Comparison of ENCODE assay signal across 8 cellular contexts in genomic region chr10:124632064-124632531, GRCh38.
DNase-seq lines count a peak whose midpoint lies in the region; TF ChIP-seq lines count a peak whose summit lies in the region.

No MANE protein-coding gene starts in this region.

- H3K9me3 Mint-ChIP-seq in HFFc6 (no peaks in the 10 kb centered on the region), glutamatergic neuron (ENCODE audit: unreplicated experiment) (peaks cover 10% of the 10 kb centered on the region)

- H3K27ac Mint-ChIP-seq in HFFc6 (no peak overlapping the region), glutamatergic neuron (ENCODE audit: unreplicated experiment) (peak overlapping the region; percentile 80)

- H3K4me3 Mint-ChIP-seq in HFFc6 (no peak overlapping the region), glutamatergic neuron (ENCODE audit: unreplicated experiment) (peak overlapping the region; percentile 42)

- no peaks in the 10 kb centered on the region for H3K27me3 Mint-ChIP-seq in HFFc6 (ENCODE audit: insufficient read depth)
- H3K27me3 Mint-ChIP-seq in glutamatergic neuron (ENCODE audit: unreplicated experiment) = no peaks in the 10 kb centered on the region

- no peak for DNase-seq in HFFc6
- peak; percentile 36 for DNase-seq in activated T-cell treated with anti-CD3 and anti-CD28 coated beads for 4 hours
- DNase-seq in glutamatergic neuron = peak; percentile 55
- DNase-seq in stimulated activated CD4-positive, alpha-beta T cell treated with anti-CD3 and anti-CD28 coated beads, Interleukin-1b, Interleukin-23, amount 100 ng/mL, for 4 hours (ENCODE audit: low read depth in 2 of 2) = peak; percentile 31 to 39
- no peak for DNase-seq in NCI-H526 treated with DMSO at 0.1 percent for 48 hours (lab: John Stamatoyannopoulos, UW)
- DNase-seq in NCI-H1436 (lab: John Stamatoyannopoulos, UW) = no peak
- DNase-seq in cortex of kidney (lab: John Stamatoyannopoulos, UW) = no peak

- TF ChIP-seq CTCF in 22Rv1 (IDR thresholded peaks at IDR 0.05) (peak; percentile 29; the same call in 1 of the 2 replicates), HFFc6 (IDR thresholded peaks at IDR 0.05) (peak; percentile 44), glutamatergic neuron (IDR thresholded peaks at IDR 0.05; ENCODE audit: partially characterized antibody, unreplicated experiment) (peak; percentile 35)

- H3K27ac ChIP-seq in 22Rv1 = no peak overlapping the region

- H3K36me3 Mint-ChIP-seq in HFFc6 (ENCODE audit: low read depth) = no peaks in the 10 kb centered on the region
- H3K36me3 Mint-ChIP-seq in glutamatergic neuron (ENCODE audit: unreplicated experiment) = no peaks in the 10 kb centered on the region

- no peaks in the 10 kb centered on the region for H3K4me1 Mint-ChIP-seq in HFFc6 (ENCODE audit: low read depth)
- peaks cover 21% of the 10 kb centered on the region for H3K4me1 Mint-ChIP-seq in glutamatergic neuron (ENCODE audit: low read depth, unreplicated experiment)

Comparison
In these comparisons a context has a peak if more than half of its experiments do, and no peak if none do; other contexts are left out.
1. DNase-seq: peak in activated T-cell treated with anti-CD3 and anti-CD28 coated beads for 4 hours (single experiment), glutamatergic neuron (single experiment) and stimulated activated CD4-positive, alpha-beta T cell treated with anti-CD3 and anti-CD28 coated beads, Interleukin-1b, Interleukin-23, amount 100 ng/mL, for 4 hours (2 of 2); none in HFFc6 (single experiment), NCI-H526 treated with DMSO at 0.1 percent for 48 hours (single experiment), NCI-H1436 (single experiment) and cortex of kidney (single experiment).
2. Peak in every context shown above with its lines, with median percentiles within 50 percentile points of each other: CTCF ChIP-seq.